Comparison of ENCODE assay signal across 14 cellular contexts in genomic region chr12:27083861-27084271, GRCh38. TPM values are rescaled to one million over a fixed set of nuclear protein-coding genes. Genes with fewer than 3 reads are reported as not detected.
DNase-seq lines count a peak whose midpoint lies in the region; ATAC-seq, FAIRE-seq and TF ChIP-seq lines count a peak whose summit lies in the region.
"Had no signal": no experiment of that assay in that cellular context is flagged by ENCODE, and none has a peak within 500 bp of the region (broad histone marks: within the 10 kb centered on the region; RNA-seq: fewer than 3 reads in every experiment).

No MANE protein-coding gene starts in this region.

- H3K4me1 Mint-ChIP-seq in activated T-helper 1 cell treated with anti-CD3 and anti-CD28 coated beads, Interleukin-12 subunit alpha, Interleukin-12 subunit beta, Interleukin-2, Interleukin-4 antibody, amounts not matched to agents 30 ng/mL and 10 ng/mL and 1 ng/mL, durations not matched to agents 14 hours and 24 hours and 36 hours (ENCODE audit: low read depth): no peaks in the 10 kb centered on the region

- H3K9ac ChIP-seq in kidney (ENCODE audit: low read length in 2 of 2): no peak overlapping the region

- H3K27me3 Mint-ChIP-seq in activated T-helper 1 cell treated with anti-CD3 and anti-CD28 coated beads, Interleukin-12 subunit alpha, Interleukin-12 subunit beta, Interleukin-2, Interleukin-4 antibody, amounts not matched to agents 30 ng/mL and 10 ng/mL and 1 ng/mL, durations not matched to agents 14 hours and 24 hours and 36 hours (ENCODE audit: insufficient read depth): peaks cover 2% of the 10 kb centered on the region

- DNase-seq in GM03348 (ENCODE audit: low spot score) (peak; percentile 12), WERI-Rb-1 (peak; percentile 8), fibroblast of villous mesenchyme (ENCODE audit: low read depth) (peak; percentile 66), renal cortical epithelial cell (ENCODE audit: low read depth) (peak; percentile 67), kidney (no peak), putamen (ENCODE audit: low spot score) (no peak)
- DNase-seq in activated T-helper 1 cell treated with anti-CD3 and anti-CD28 coated beads, Interleukin-12 subunit alpha, Interleukin-12 subunit beta, Interleukin-2, Interleukin-4 antibody, amounts not matched to agents 30 ng/mL and 10 ng/mL and 1 ng/mL, durations not matched to agents 14 hours and 24 hours and 36 hours (ENCODE audit: low spot score): no peak
- DNase-seq: activated CD4-positive, alpha-beta T cell treated with anti-CD3 and anti-CD28 coated beads, Interleukin-2, amount 50 U/mL, for 4 hours; NCI-H2171 treated with DMSO at 0.1 percent for 48 hours; SHP77 had no signal

- no peak overlapping the region for H3K4me3 ChIP-seq in WERI-Rb-1 (ENCODE audit: low read depth, low read length)
- peak overlapping the region; percentile 24 for H3K4me3 ChIP-seq in fibroblast of villous mesenchyme (ENCODE audit: low read depth, low read length)
- no peak overlapping the region for H3K4me3 ChIP-seq in kidney (ENCODE audit: low read length in 2 of 2)

- H3K27ac ChIP-seq in WERI-Rb-1: no peak overlapping the region
- H3K27ac ChIP-seq in kidney (ENCODE audit: low read depth in 2 of 2, low read length in 2 of 2): no peak overlapping the region

- H3K27ac Mint-ChIP-seq in activated T-helper 1 cell treated with anti-CD3 and anti-CD28 coated beads, Interleukin-12 subunit alpha, Interleukin-12 subunit beta, Interleukin-2, Interleukin-4 antibody, amounts not matched to agents 30 ng/mL and 10 ng/mL and 1 ng/mL, durations not matched to agents 14 hours and 24 hours and 36 hours: no peak overlapping the region
- H3K27ac Mint-ChIP-seq: activated naive CD8-positive, alpha-beta T cell had no signal

- ATAC-seq in HG02610 (IDR thresholded peaks at IDR 0.05; ENCODE audit: unreplicated experiment): no peak
- ATAC-seq: left lobe of liver had no signal

- intact Hi-C loops in kidney (cut with DNase I): no loop called here
- intact Hi-C loops in activated T-helper 1 cell treated with anti-CD3 and anti-CD28 coated beads, Interleukin-12 subunit alpha, Interleukin-12 subunit beta, Interleukin-2, Interleukin-4 antibody, amounts not matched to agents 30 ng/mL and 10 ng/mL and 1 ng/mL, durations not matched to agents 14 hours and 24 hours and 36 hours (cut with micrococcal nuclease): no loop called here

- peaks cover 2% of the 10 kb centered on the region for H3K36me3 Mint-ChIP-seq in activated T-helper 1 cell treated with anti-CD3 and anti-CD28 coated beads, Interleukin-12 subunit alpha, Interleukin-12 subunit beta, Interleukin-2, Interleukin-4 antibody, amounts not matched to agents 30 ng/mL and 10 ng/mL and 1 ng/mL, durations not matched to agents 14 hours and 24 hours and 36 hours (ENCODE audit: low read depth)

- no peaks in the 10 kb centered on the region for H3K9me3 Mint-ChIP-seq in activated T-helper 1 cell treated with anti-CD3 and anti-CD28 coated beads, Interleukin-12 subunit alpha, Interleukin-12 subunit beta, Interleukin-2, Interleukin-4 antibody, amounts not matched to agents 30 ng/mL and 10 ng/mL and 1 ng/mL, durations not matched to agents 14 hours and 24 hours and 36 hours

- no peaks in the 10 kb centered on the region for H3K27me3 ChIP-seq in WERI-Rb-1 (ENCODE audit: insufficient read depth, low read depth, severe bottlenecking)

- H3K4me3 Mint-ChIP-seq in activated T-helper 1 cell treated with anti-CD3 and anti-CD28 coated beads, Interleukin-12 subunit alpha, Interleukin-12 subunit beta, Interleukin-2, Interleukin-4 antibody, amounts not matched to agents 30 ng/mL and 10 ng/mL and 1 ng/mL, durations not matched to agents 14 hours and 24 hours and 36 hours: no peak overlapping the region
- H3K4me3 Mint-ChIP-seq: activated naive CD8-positive, alpha-beta T cell had no signal

- no peaks in the 10 kb centered on the region for H3K36me3 ChIP-seq in WERI-Rb-1
- H3K36me3 ChIP-seq in kidney (ENCODE audit: control insufficient read depth in 1 of 2, insufficient read depth in 2 of 2, low read length in 2 of 2): no peaks in the 10 kb centered on the region

- TF ChIP-seq CTCF in WERI-Rb-1 (IDR thresholded peaks at IDR 0.05; ENCODE audit: low read depth, low read length): no peak
- no peak for TF ChIP-seq CTCF in fibroblast of villous mesenchyme (IDR thresholded peaks at IDR 0.05; ENCODE audit: insufficient read depth, low read depth, low read length)
- no peak for TF ChIP-seq CTCF in kidney (IDR thresholded peaks at IDR 0.05; ENCODE audit: borderline replicate concordance, extremely low read depth, insufficient read depth)

- H3K9me3 ChIP-seq in WERI-Rb-1 (ENCODE audit: severe bottlenecking): no peaks in the 10 kb centered on the region
- no peaks in the 10 kb centered on the region for H3K9me3 ChIP-seq in kidney (ENCODE audit: control insufficient read depth in 1 of 2, low read length in 2 of 2)

- H3K4me1 ChIP-seq in kidney (ENCODE audit: control insufficient read depth in 1 of 2, insufficient read depth in 1 of 2, low read depth in 1 of 2, low read length in 2 of 2): peaks cover 0 to 3% of the 10 kb centered on the region in 2 donors

- no peak for FAIRE-seq in kidney (lab: Jason Lieb, UNC)

RNA-seq across cellular contexts. Expression of gene C12orf71, which starts 1.5 kb away (rescaled TPM):
- total RNA-seq in fibroblast of villous mesenchyme: not detected in 2 replicates
- total RNA-seq in renal cortical epithelial cell: not detected in 2 replicates
- not detected for total RNA-seq in kidney
- not detected for polyA plus RNA-seq in kidney (ENCODE audit: insufficient read depth, low read depth, low replicate concordance)
- total RNA-seq in activated T-helper 1 cell treated with anti-CD3 and anti-CD28 coated beads, Interleukin-12 subunit alpha, Interleukin-12 subunit beta, Interleukin-2, Interleukin-4 antibody, amounts not matched to agents 30 ng/mL and 10 ng/mL and 1 ng/mL, durations not matched to agents 14 hours and 24 hours and 36 hours: not detected in 2 replicates
- total RNA-seq: left lobe of liver, pulmonary artery endothelial cell had no signal

Comparison
In these comparisons a context has a peak if more than half of its experiments do, and no peak if none do; other contexts are left out.
1. DNase-seq: peak in GM03348 (single experiment), WERI-Rb-1 (single experiment), fibroblast of villous mesenchyme (single experiment) and renal cortical epithelial cell (single experiment); none in kidney (single experiment), activated T-helper 1 cell treated with anti-CD3 and anti-CD28 coated beads, Interleukin-12 subunit alpha, Interleukin-12 subunit beta, Interleukin-2, Interleukin-4 antibody, amounts not matched to agents 30 ng/mL and 10 ng/mL and 1 ng/mL, durations not matched to agents 14 hours and 24 hours and 36 hours (single experiment) and putamen (single experiment).